Comparison of ENCODE assay signal across 1 cellular context in genomic region chr1:43351421-43352350, GRCh38.
TF ChIP-seq lines count a peak whose summit lies in the region.

No MANE protein-coding gene starts in this region.

TF ChIP-seq in H1, 55 proteins besides CTCF, POLR2A, EP300 and RAD21:
- TF ChIP-seq CHD2 (IDR thresholded peaks at IDR 0.05; ENCODE audit: low read length) (no peak), RBBP5 (IDR thresholded peaks at IDR 0.05; ENCODE audit: borderline replicate concordance, low read depth, low read length) (no peak), E2F6 (IDR thresholded peaks at IDR 0.05) (no peak), SUZ12 (IDR thresholded peaks at IDR 0.05; ENCODE audit: low read length) (no peak), MAFK (IDR thresholded peaks at IDR 0.05; ENCODE audit: low read depth, low read length) (no peak), POLR2AphosphoS5 (IDR thresholded peaks at IDR 0.05; ENCODE audit: low read depth, low read length) (no peak), MAX (IDR thresholded peaks at IDR 0.05) (no peak), SIN3A (conservative IDR thresholded peaks at IDR 0.05 in 1 of 2, IDR thresholded peaks at IDR 0.05 in 1 of 2; ENCODE audit: low read depth in 1 of 2, low read length in 2 of 2) (no peak), TCF12 (IDR thresholded peaks at IDR 0.05; ENCODE audit: low read depth, low read length) (no peak), HDAC2 (IDR thresholded peaks at IDR 0.05; ENCODE audit: borderline replicate concordance in 1 of 2, low read depth in 2 of 2, low read length in 2 of 2) (no peak), CTBP2 (IDR thresholded peaks at IDR 0.05; ENCODE audit: borderline replicate concordance, insufficient read depth, insufficient read length, low read length) (no peak), CBX5 (IDR thresholded peaks at IDR 0.05; ENCODE audit: low read depth, low read length) (no peak), PHF8 (conservative IDR thresholded peaks at IDR 0.05; ENCODE audit: low read depth, low read length) (no peak)
TF ChIP-seq in H1: peak in this region for 0.
